In the genomic region with DNA sequence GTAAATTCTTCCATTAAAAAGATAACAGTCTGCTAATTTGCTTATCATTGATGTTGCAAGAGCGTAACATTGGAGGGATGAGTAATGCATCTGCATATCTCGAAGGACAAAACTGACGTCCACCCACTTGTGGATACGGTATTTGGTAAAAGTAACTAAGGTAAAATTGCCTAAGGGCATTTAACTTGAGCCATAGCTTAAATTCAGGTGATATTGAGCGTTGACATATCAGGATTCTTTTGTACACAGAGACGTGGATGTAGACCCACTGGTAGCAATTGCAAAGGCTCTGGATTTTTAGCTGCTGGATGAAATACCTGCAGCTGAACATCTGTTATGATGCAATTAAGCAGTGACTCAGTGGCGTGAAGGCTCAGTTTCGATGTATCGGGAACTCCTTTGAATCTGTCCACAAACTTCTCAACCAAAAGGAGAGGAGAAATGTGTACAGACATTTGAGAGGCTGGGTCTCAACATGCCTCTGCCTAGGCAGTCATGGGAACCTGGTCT, we compare ENCODE assay signal across 9 cellular contexts.
A peak's percentile ranks its signal among the peaks of the same experiment; 100 is the strongest.
DNase-seq lines count a peak whose midpoint lies in the region; FAIRE-seq and TF ChIP-seq lines count a peak whose summit lies in the region.
"Had no signal": no experiment of that assay in that cellular context is flagged by ENCODE, and none has a peak within 500 bp of the region (broad histone marks: within the 10 kb centered on the region; RNA-seq: fewer than 3 reads in every experiment).

No MANE protein-coding gene starts in this region.

- H3K4me1 ChIP-seq in Caco-2 (peaks cover 95% of the 10 kb centered on the region), neutrophil (ENCODE audit: control insufficient read depth in 1 of 2, insufficient read depth in 1 of 2, low read depth in 1 of 2, low read length in 1 of 2) (peaks cover 76 to 88% of the 10 kb centered on the region in 2 experiments)

- intact Hi-C loops in Caco-2 (cut with micrococcal nuclease; ENCODE audit: unreplicated experiment) = loop anchor here (2.0 to 10.0 kb wide), 3 partner anchors 33 to 601 kb away; a partner anchor contains a TSS

- peak overlapping the region; percentile 99 for H3K27ac Mint-ChIP-seq in Caco-2 (ENCODE audit: unreplicated experiment)
- peak overlapping the region in 3 of 5 experiments; percentile 70 to 90 (median 78) for H3K27ac Mint-ChIP-seq in brain

- H3K9me3 ChIP-seq in Caco-2 (no peaks in the 10 kb centered on the region), neutrophil (no peaks in the 10 kb centered on the region)
- H3K9me3 ChIP-seq: SJSA1 had no signal

- H3K4me1 Mint-ChIP-seq in Caco-2 (ENCODE audit: low read depth, unreplicated experiment) (peaks cover 96% of the 10 kb centered on the region), brain (peaks cover 97% of the 10 kb centered on the region)

- FAIRE-seq in GM12891 (lab: Jason Lieb, UNC) = no peak

- H3K4me3 Mint-ChIP-seq in Caco-2 (ENCODE audit: unreplicated experiment) (peak overlapping the region; percentile 67), brain (no peak overlapping the region)

- POLR2A ChIA-PET in Caco-2 (lab: Charles Lee) = interaction anchor here (0.6 to 1.1 kb wide), 3 partner anchors 17 to 605 kb away, joined by 3 to 4 read pairs (median 3); a partner anchor contains a TSS

- TF ChIP-seq CTCF in Caco-2 (IDR thresholded peaks at IDR 0.05; ENCODE audit: insufficient read depth in 1 of 2, low read depth in 1 of 2, low read length in 1 of 2, severe bottlenecking in 1 of 2, unreplicated experiment in 1 of 2) (no peak), brain (conservative IDR thresholded peaks at IDR 0.05) (no peak), neutrophil (IDR thresholded peaks at IDR 0.05) (no peak)

- H3K27me3 Mint-ChIP-seq in Caco-2 (ENCODE audit: insufficient read depth, unreplicated experiment) (no peaks in the 10 kb centered on the region), brain (peaks cover 4% of the 10 kb centered on the region)

- H3K36me3 ChIP-seq in Caco-2 (ENCODE audit: control insufficient read depth, insufficient read depth, low read length) (no peaks in the 10 kb centered on the region; the same call in 1 of the 2 replicates), neutrophil (no peaks in the 10 kb centered on the region)

- CTCF ChIA-PET in Caco-2 (lab: Charles Lee) = no interaction called here

- H3K9me3 Mint-ChIP-seq in Caco-2 (ENCODE audit: unreplicated experiment) (no peaks in the 10 kb centered on the region), brain (no peaks in the 10 kb centered on the region)

- no peaks in the 10 kb centered on the region for H3K27me3 ChIP-seq in Caco-2 (replicated peaks; ENCODE audit: control insufficient read depth, insufficient read depth, low read length)
- no peaks in the 10 kb centered on the region for H3K27me3 ChIP-seq in neutrophil
- H3K27me3 ChIP-seq: SJSA1 had no signal

- DNase-seq in Caco-2 = no peak
- peak; percentile 35 for DNase-seq in NCI-H69 (lab: John Stamatoyannopoulos, UW)
- no peak for DNase-seq in DMS53 treated with DMSO at 0.1 percent for 48 hours (lab: John Stamatoyannopoulos, UW; ENCODE audit: unreplicated experiment)
- no peak for DNase-seq in OCI-M2 (lab: John Stamatoyannopoulos, UW; ENCODE audit: unreplicated experiment)
- no peak for DNase-seq in GM12891 (ENCODE audit: insufficient read length, low spot score)
- no peak for DNase-seq in DMS 273 treated with DMSO at 0.1 percent for 48 hours (lab: John Stamatoyannopoulos, UW)

- H3K27ac ChIP-seq in neutrophil = peak overlapping the region; percentile 81
- H3K27ac ChIP-seq: SJSA1 had no signal

- H3K36me3 Mint-ChIP-seq in Caco-2 (ENCODE audit: insufficient read depth, unreplicated experiment) (peaks cover 90% of the 10 kb centered on the region), brain (peaks cover 13% of the 10 kb centered on the region)

- TF ChIP-seq POLR2A in GM12891 (IDR thresholded peaks at IDR 0.05; ENCODE audit: low read depth, low read length) = no peak

- H3K4me3 ChIP-seq in Caco-2 (ENCODE audit: low read depth, low read length) = no peak overlapping the region
- H3K4me3 ChIP-seq in neutrophil (ENCODE audit: low read depth in 1 of 2, low read length in 1 of 2) = no peak overlapping the region
- H3K4me3 ChIP-seq: SJSA1 had no signal

- no TSS peak for BruUV-seq in Caco-2 (replicated peaks; lab: Mats Ljungman, UMichigan)

TF ChIP-seq in GM12891, 5 proteins besides CTCF, POLR2A, EP300 and RAD21:
- TF ChIP-seq PAX5 (IDR thresholded peaks at IDR 0.05; ENCODE audit: insufficient read depth, low read length, severe bottlenecking) (no peak), POLR2AphosphoS5 (IDR thresholded peaks at IDR 0.05; ENCODE audit: low read depth, low read length) (no peak), POU2F2 (IDR thresholded peaks at IDR 0.05; ENCODE audit: low read depth, low read length) (no peak), TAF1 (IDR thresholded peaks at IDR 0.05; ENCODE audit: low read depth, low read length) (no peak), SPI1 (IDR thresholded peaks at IDR 0.05; ENCODE audit: low read depth, low read length) (no peak)
